ENCODE assay signal across 26 cellular contexts in the genomic region with DNA sequence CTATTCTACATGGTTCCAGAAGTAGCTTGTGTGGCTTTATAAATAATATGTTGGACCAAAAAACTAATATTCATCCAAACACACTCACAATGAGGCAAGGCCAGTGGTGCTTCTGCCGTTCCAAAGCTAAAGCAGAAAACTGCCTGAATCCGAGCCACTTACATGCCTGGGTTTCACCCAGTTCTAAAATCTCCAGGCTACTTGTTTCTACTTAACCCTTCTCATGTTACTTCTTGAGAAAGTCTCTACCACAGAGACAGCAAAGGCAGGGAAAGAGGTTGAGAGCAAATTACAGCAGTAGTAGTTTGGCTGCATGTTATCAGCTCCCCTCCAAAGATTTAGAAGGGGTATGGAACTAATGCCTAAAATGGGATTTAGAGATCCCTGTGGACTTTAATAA.
"Had no signal": no experiment of that assay in that cellular context is flagged by ENCODE, and none has a peak within 500 bp of the region (broad histone marks: within the 10 kb centered on the region; RNA-seq: fewer than 3 reads in every experiment).

No MANE protein-coding gene starts in this region.

- H3K9me3 Mint-ChIP-seq: natural killer cell treated with Interleukin-12 subunit alpha and Interleukin-12 subunit beta and Interleukin-15 and Interleukin-18, amount 100 ng/mL, for 72 hours; neural crest cell; stimulated activated naive CD8-positive, alpha-beta T cell treated with anti-CD3 and anti-CD28 coated beads, Interleukin-15, Interleukin-2, amounts not matched to agents 100 ng/mL and 50 ng/mL, for 24 hours had no signal

- H3K4me1 ChIP-seq: colonic mucosa, heart right ventricle, parathyroid adenoma, right lobe of liver, suprapubic skin, transverse colon, upper lobe of right lung, uterus had no signal

- H3K27me3 Mint-ChIP-seq: progenitor cell of endocrine pancreas had no signal

- H3K4me3 ChIP-seq: colonic mucosa, esophagus muscularis mucosa, heart right ventricle, lung, mucosa of descending colon, right lobe of liver, suprapubic skin, transverse colon, upper lobe of right lung, uterus had no signal

- H3K36me3 ChIP-seq: colonic mucosa, heart right ventricle, right lobe of liver, suprapubic skin, transverse colon, upper lobe of right lung, uterus had no signal

- H3K27ac Mint-ChIP-seq: memory B cell; naive B cell; natural killer cell treated with Interleukin-12 subunit alpha and Interleukin-12 subunit beta and Interleukin-15 and Interleukin-18, amount 100 ng/mL, for 72 hours; progenitor cell of endocrine pancreas; stimulated activated naive B cell treated with anti-CD40 and anti-IgM and Interleukin-4, amounts not matched to agents 10 μg/mL and 1 μg/mL and 100 μg/mL, for 72 hours; stimulated activated naive CD8-positive, alpha-beta T cell treated with anti-CD3 and anti-CD28 coated beads, Interleukin-15, Interleukin-2, amounts not matched to agents 100 ng/mL and 50 ng/mL, for 24 hours had no signal

- H3K27me3 ChIP-seq: colonic mucosa, esophagus muscularis mucosa, heart right ventricle, right lobe of liver, suprapubic skin, transverse colon, upper lobe of right lung, uterus had no signal

- H3K4me1 Mint-ChIP-seq: memory B cell; naive B cell; neural crest cell; stimulated activated naive B cell treated with anti-CD40 and anti-IgM and Interleukin-4, amounts not matched to agents 10 μg/mL and 1 μg/mL and 100 μg/mL, for 72 hours had no signal

- H3K79me2 ChIP-seq: parathyroid adenoma had no signal

- H3K4me3 Mint-ChIP-seq: memory B cell; naive B cell; natural killer cell treated with Interleukin-12 subunit alpha and Interleukin-12 subunit beta and Interleukin-15 and Interleukin-18, amount 100 ng/mL, for 72 hours; neural crest cell; stimulated activated naive B cell treated with anti-CD40 and anti-IgM and Interleukin-4, amounts not matched to agents 10 μg/mL and 1 μg/mL and 100 μg/mL, for 72 hours; stimulated activated naive CD8-positive, alpha-beta T cell treated with anti-CD3 and anti-CD28 coated beads, Interleukin-15, Interleukin-2, amounts not matched to agents 100 ng/mL and 50 ng/mL, for 24 hours had no signal

- H3K36me3 Mint-ChIP-seq: memory B cell; naive B cell; natural killer cell treated with Interleukin-12 subunit alpha and Interleukin-12 subunit beta and Interleukin-15 and Interleukin-18, amount 100 ng/mL, for 72 hours; stimulated activated naive B cell treated with anti-CD40 and anti-IgM and Interleukin-4, amounts not matched to agents 10 μg/mL and 1 μg/mL and 100 μg/mL, for 72 hours had no signal

- H2AFZ ChIP-seq: parathyroid adenoma had no signal

- ATAC-seq: heart right ventricle; mucosa of descending colon; natural killer cell treated with Interleukin-12 subunit alpha and Interleukin-12 subunit beta and Interleukin-15 and Interleukin-18, amount 100 ng/mL, for 72 hours; right lobe of liver; stimulated activated naive B cell treated with anti-CD40 and anti-IgM and Interleukin-4, amounts not matched to agents 10 μg/mL and 1 μg/mL and 100 μg/mL, for 72 hours; upper lobe of right lung had no signal

- H3K27ac ChIP-seq: colonic mucosa, esophagus muscularis mucosa, heart right ventricle, parathyroid adenoma, right lobe of liver, suprapubic skin, transverse colon, upper lobe of right lung, uterus had no signal

- DNase-seq: colonic mucosa; dermis blood vessel endothelial cell; effector memory CD4-positive, alpha-beta T cell; foreskin melanocyte; glutamatergic neuron; heart right ventricle; hippocampal formation; mucosa of descending colon; naive B cell; right lobe of liver; small intestine; stimulated activated CD4-positive, alpha-beta T cell treated with anti-CD3 and anti-CD28 coated beads, Interleukin-15, amount 100 ng/mL, for 24 hours; stimulated activated CD4-positive, alpha-beta T cell treated with anti-CD3 and anti-CD28 coated beads, Interleukin-2, amount 100 ng/mL, for 48 hours; stimulated activated naive B cell treated with anti-CD40 and anti-IgM and Interleukin-4, amounts not matched to agents 10 μg/mL and 1 μg/mL and 100 μg/mL, for 72 hours; transverse colon; upper lobe of right lung; uterus had no signal
